ENCODE assay signal across 19 cellular contexts in the genomic region with DNA sequence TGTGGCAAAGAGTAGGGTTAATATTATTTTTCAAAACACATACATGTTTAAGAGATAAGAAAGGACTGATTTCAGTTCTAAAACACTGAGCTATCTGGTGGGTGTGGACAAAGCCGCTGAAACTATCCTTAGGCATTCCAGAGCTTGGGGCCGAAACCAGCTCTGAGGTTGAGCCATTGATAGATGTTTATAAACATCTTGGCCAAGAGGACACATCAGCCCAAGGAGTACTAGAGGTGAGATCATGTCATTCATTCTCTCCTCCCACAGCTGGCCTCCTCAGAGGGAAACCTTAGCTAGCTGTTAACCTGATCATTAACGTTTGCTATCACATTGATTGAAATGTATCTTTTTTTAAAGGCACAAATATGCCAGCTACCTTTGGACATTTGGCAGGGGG.
DNase-seq lines count a peak whose midpoint lies in the region; ATAC-seq, FAIRE-seq and TF ChIP-seq lines count a peak whose summit lies in the region.
"Had no signal": no experiment of that assay in that cellular context is flagged by ENCODE, and none has a peak within 500 bp of the region (broad histone marks: within the 10 kb centered on the region; RNA-seq: fewer than 3 reads in every experiment).

No MANE protein-coding gene starts in this region.

- H3K9me3 Mint-ChIP-seq in activated CD8-positive, alpha-beta T cell treated with anti-CD3 and anti-CD28 coated beads, Interleukin-2, amount 10 ng/mL, durations not matched to agents 7 days and 5 days (ENCODE audit: insufficient read depth), result no peaks in the 10 kb centered on the region
- H3K9me3 Mint-ChIP-seq: activated CD4-positive, alpha-beta memory T cell treated with anti-CD3 and anti-CD28 coated beads for 36 hours had no signal

- intact Hi-C loops in PC-9 (cut with micrococcal nuclease; ENCODE audit: unreplicated experiment), result loop anchor here (1.0 to 5.0 kb wide), 5 partner anchors 11 to 330 kb away; a partner anchor contains a TSS

- H3K4me3 ChIP-seq in PC-9 (peak overlapping the region; percentile 30; the same call in 1 of the 2 replicates), small intestine (ENCODE audit: low read depth in 1 of 2, low read length in 2 of 2) (no peak overlapping the region)
- H3K4me3 ChIP-seq: left ventricle myocardium inferior, vagina had no signal

- no peaks in the 10 kb centered on the region for H3K9me2 ChIP-seq in PC-9 (ENCODE audit: insufficient read depth)

- no TSS peak for BruUV-seq in PC-9 (replicated peaks; lab: Mats Ljungman, UMichigan)

- H3K36me3 ChIP-seq in PC-9 (ENCODE audit: low read depth) (peaks cover 18% of the 10 kb centered on the region), small intestine (ENCODE audit: control insufficient read depth in 2 of 2, insufficient read depth in 2 of 2, low read length in 2 of 2) (no peaks in the 10 kb centered on the region)
- H3K36me3 ChIP-seq: left ventricle myocardium inferior, vagina had no signal

- no peak for FAIRE-seq in small intestine (lab: Jason Lieb, UNC)

- CTCF ChIA-PET in PC-9 (lab: Charles Lee), result interaction anchor here (1.0 kb wide), 1 partner anchor 50 kb away, joined by 5 read pairs; no protein-coding TSS in a partner anchor
- CTCF ChIA-PET in activated CD8-positive, alpha-beta T cell treated with anti-CD3 and anti-CD28 coated beads, Interleukin-2, amount 10 ng/mL, durations not matched to agents 7 days and 5 days (lab: Charles Lee), result interaction anchor here (0.8 to 1.1 kb wide), 2 partner anchors 20 to 51 kb away, joined by 3 read pairs; no protein-coding TSS in a partner anchor

- H3K4me2 ChIP-seq in PC-9, result peak overlapping the region; percentile 71

- H3K36me3 Mint-ChIP-seq in activated CD8-positive, alpha-beta T cell treated with anti-CD3 and anti-CD28 coated beads, Interleukin-2, amount 10 ng/mL, durations not matched to agents 7 days and 5 days (ENCODE audit: low read depth), result peaks cover 39% of the 10 kb centered on the region

- H3K27me3 ChIP-seq in PC-9 (ENCODE audit: insufficient read depth, low read depth) (no peaks in the 10 kb centered on the region), small intestine (ENCODE audit: control insufficient read depth in 2 of 2, insufficient read depth in 2 of 2, low read length in 2 of 2) (no peaks in the 10 kb centered on the region)
- H3K27me3 ChIP-seq: vagina had no signal

- peaks cover 8% of the 10 kb centered on the region for H3K4me1 Mint-ChIP-seq in activated CD8-positive, alpha-beta T cell treated with anti-CD3 and anti-CD28 coated beads, Interleukin-2, amount 10 ng/mL, durations not matched to agents 7 days and 5 days (ENCODE audit: low read depth)

- POLR2A ChIA-PET in PC-9 (lab: Charles Lee; ENCODE audit: unreplicated experiment), result interaction anchor here (0.5 to 1.8 kb wide), 8 partner anchors 10 to 168 kb away, joined by 3 to 34 read pairs (median 6); a partner anchor contains a TSS
- POLR2A ChIA-PET in activated CD8-positive, alpha-beta T cell treated with anti-CD3 and anti-CD28 coated beads, Interleukin-2, amount 10 ng/mL, durations not matched to agents 7 days and 5 days (lab: Charles Lee), result no interaction called here

- H3K27ac Mint-ChIP-seq in activated CD8-positive, alpha-beta T cell treated with anti-CD3 and anti-CD28 coated beads, Interleukin-2, amount 10 ng/mL, durations not matched to agents 7 days and 5 days, result no peak overlapping the region
- H3K27ac Mint-ChIP-seq: activated CD4-positive, alpha-beta memory T cell treated with anti-CD3 and anti-CD28 coated beads for 36 hours had no signal

- 21 to 64% (median 40%) methylated on average over 3 of the region's 3 CpGs for WGBS in small intestine, 3 donors

- no peak for TF ChIP-seq CTCF in PC-9 (conservative IDR thresholded peaks at IDR 0.05)

- H3K4me1 ChIP-seq in PC-9 (replicated peaks; ENCODE audit: insufficient read depth), result peaks cover 80% of the 10 kb centered on the region
- peaks cover 0 to 3% of the 10 kb centered on the region in 2 donors for H3K4me1 ChIP-seq in small intestine (ENCODE audit: control insufficient read depth in 2 of 2, insufficient read depth in 1 of 2, low read depth in 1 of 2, low read length in 1 of 2)

- DNase-seq in H4 (ENCODE audit: low spot score), result peak; percentile 36
- DNase-seq in PC-9, result peak; percentile 70 to 89
- no peak for DNase-seq in epithelial cell of prostate (ENCODE audit: low read depth, low spot score)
- peak; percentile 69 for DNase-seq in small intestine
- DNase-seq in activated CD8-positive, alpha-beta T cell treated with anti-CD3 and anti-CD28 coated beads, Interleukin-2, amount 10 ng/mL, durations not matched to agents 7 days and 5 days, result no peak
- no peak for DNase-seq in NCI-H1930 (lab: John Stamatoyannopoulos, UW)
- no peak for DNase-seq in DMS153 treated with DMSO at 0.1 percent for 48 hours (lab: John Stamatoyannopoulos, UW; ENCODE audit: unreplicated experiment)
- DNase-seq: activated CD4-positive, alpha-beta memory T cell treated with anti-CD3 and anti-CD28 coated beads for 36 hours; activated CD4-positive, CD25-positive, alpha-beta regulatory T cell; amygdala; C1 segment of cervical spinal cord; effector CD8-positive, alpha-beta T cell; left ventricle myocardium inferior; NCI-H187; nucleus accumbens; retina; stimulated activated CD4-positive, alpha-beta T cell treated with anti-CD3 and anti-CD28 coated beads, Interleukin-12 subunit alpha, Interleukin-12 subunit beta, amount 100 ng/mL, for 4 hours had no signal

- H3F3A ChIP-seq in PC-9 (ENCODE audit: insufficient read depth, low read depth), result peaks cover 46% of the 10 kb centered on the region

- peaks cover 7% of the 10 kb centered on the region for H3K79me2 ChIP-seq in PC-9 (ENCODE audit: low read depth)

- ATAC-seq in activated CD8-positive, alpha-beta T cell treated with anti-CD3 and anti-CD28 coated beads, Interleukin-2, amount 10 ng/mL, durations not matched to agents 7 days and 5 days, result no peak
- no peak for ATAC-seq in GM19035 (IDR thresholded peaks at IDR 0.05; ENCODE audit: unreplicated experiment)

- H3K9me3 ChIP-seq in PC-9 (ENCODE audit: insufficient read depth, low read depth), result no peaks in the 10 kb centered on the region
- no peaks in the 10 kb centered on the region for H3K9me3 ChIP-seq in small intestine (ENCODE audit: control insufficient read depth, low read depth)
- H3K9me3 ChIP-seq: left ventricle myocardium inferior, vagina had no signal

- no peak overlapping the region for H2AFZ ChIP-seq in PC-9

- H3K4me3 Mint-ChIP-seq in activated CD8-positive, alpha-beta T cell treated with anti-CD3 and anti-CD28 coated beads, Interleukin-2, amount 10 ng/mL, durations not matched to agents 7 days and 5 days, result no peak overlapping the region
- H3K4me3 Mint-ChIP-seq: activated CD4-positive, alpha-beta memory T cell treated with anti-CD3 and anti-CD28 coated beads for 36 hours had no signal

- H3K27ac ChIP-seq in PC-9, result peak overlapping the region; percentile 99
- H3K27ac ChIP-seq in epithelial cell of prostate, result peak overlapping the region; percentile 65
- H3K27ac ChIP-seq in small intestine (ENCODE audit: low read depth in 1 of 2, low read length in 1 of 2), result peak overlapping the region in 1 of 2 donors; percentile 84
- H3K27ac ChIP-seq: left ventricle myocardium inferior, vagina had no signal

- no peaks in the 10 kb centered on the region for H4K20me1 ChIP-seq in PC-9 (ENCODE audit: insufficient read depth)

- no peaks in the 10 kb centered on the region for H3K27me3 Mint-ChIP-seq in activated CD8-positive, alpha-beta T cell treated with anti-CD3 and anti-CD28 coated beads, Interleukin-2, amount 10 ng/mL, durations not matched to agents 7 days and 5 days (ENCODE audit: low read depth)
- H3K27me3 Mint-ChIP-seq: activated CD4-positive, alpha-beta memory T cell treated with anti-CD3 and anti-CD28 coated beads for 36 hours had no signal

Comparison
In these comparisons a context has a peak if more than half of its experiments do, and no peak if none do; other contexts are left out.
1. DNase-seq: peak in H4 (single experiment), PC-9 (2 of 2) and small intestine (single experiment); none in epithelial cell of prostate (single experiment), activated CD8-positive, alpha-beta T cell treated with anti-CD3 and anti-CD28 coated beads, Interleukin-2, amount 10 ng/mL, durations not matched to agents 7 days and 5 days (single experiment), NCI-H1930 (0 of 2) and DMS153 treated with DMSO at 0.1 percent for 48 hours (single experiment).